Comparison of ENCODE assay signal across 39 cellular contexts in genomic region chr17:79165756-79166473, GRCh38.
"Had no signal": no experiment of that assay in that cellular context is flagged by ENCODE, and none has a peak within 500 bp of the region (broad histone marks: within the 10 kb centered on the region; RNA-seq: fewer than 3 reads in every experiment).

No MANE protein-coding gene starts in this region.

- DNase-seq: activated CD4-positive, alpha-beta memory T cell treated with anti-CD3 and anti-CD28 coated beads for 36 hours; activated CD4-positive, alpha-beta T cell treated with anti-CD3 and anti-CD28 coated beads for 1 hour; activated CD4-positive, alpha-beta T cell treated with anti-CD3 and anti-CD28 coated beads for 36 hours; activated CD4-positive, alpha-beta T cell treated with anti-CD3 and anti-CD28 coated beads for 48 hours; activated CD4-positive, alpha-beta T cell treated with anti-CD3 and anti-CD28 coated beads, Interleukin-2, amount 50 U/mL, for 1 hour; activated CD4-positive, alpha-beta T cell treated with anti-CD3 and anti-CD28 coated beads, Interleukin-2, amount 50 U/mL, for 4 hours; activated CD4-positive, CD25-positive, alpha-beta regulatory T cell; activated CD8-positive, alpha-beta memory T cell treated with anti-CD3 and anti-CD28 coated beads, Interleukin-2, amount 50 U/mL, for 4 hours; activated CD8-positive, alpha-beta T cell treated with anti-CD3 and anti-CD28 coated beads for 36 hours; activated effector memory CD4-positive, alpha-beta T cell treated with anti-CD3 and anti-CD28 coated beads, Interleukin-2, amount 50 U/mL, for 16 hours; activated gamma-delta T cell treated with Interleukin-2 at 50 U/mL for 16 hours; activated naive CD4-positive, alpha-beta T cell; activated naive CD4-positive, alpha-beta T cell treated with anti-CD3 and anti-CD28 coated beads for 36 hours; activated naive CD4-positive, alpha-beta T cell treated with anti-CD3 and anti-CD28 coated beads, Interleukin-2, amount 50 U/mL, for 16 hours; activated naive CD8-positive, alpha-beta T cell treated with anti-CD3 and anti-CD28 coated beads for 36 hours; activated T-cell treated with anti-CD3 and anti-CD28 coated beads for 4 hours; activated T-cell treated with anti-CD3 and anti-CD28 coated beads, Interleukin-2, amount 50 U/mL, for 1 hour; activated T-cell treated with anti-CD3 and anti-CD28 coated beads, Interleukin-2, amount 50 U/mL, for 4 hours; activated T-cell treated with anti-CD3 and anti-CD28 coated beads, Interleukin-2, amount 50 U/mL, for 72 hours; adrenal gland; amniotic stem cell; aorta; body of pancreas; brain microvascular endothelial cell; central memory CD4-positive, alpha-beta T cell; T-helper 1 cell; T-helper 2 cell; T-helper 9 cell had no signal

- H3K4me1 Mint-ChIP-seq: activated naive CD8-positive, alpha-beta T cell treated with anti-CD3 and anti-CD28 coated beads for 36 hours; activated T-helper 17 cell treated with anti-CD3 and anti-CD28 coated beads, Interleukin-2, amount 50 U/mL, for 72 hours had no signal

- H3K27me3 Mint-ChIP-seq: activated CD4-positive, alpha-beta memory T cell treated with anti-CD3 and anti-CD28 coated beads for 36 hours; activated CD4-positive, alpha-beta T cell treated with anti-CD3 and anti-CD28 coated beads for 36 hours; activated CD8-positive, alpha-beta T cell treated with anti-CD3 and anti-CD28 coated beads for 36 hours; activated naive CD8-positive, alpha-beta T cell treated with anti-CD3 and anti-CD28 coated beads for 36 hours had no signal

- H3K9me3 ChIP-seq: adrenal gland, body of pancreas, breast epithelium had no signal

- H3K36me3 ChIP-seq: adrenal gland, brain microvascular endothelial cell, breast epithelium had no signal

- H3K9me3 Mint-ChIP-seq: activated CD4-positive, alpha-beta memory T cell treated with anti-CD3 and anti-CD28 coated beads for 36 hours; activated CD8-positive, alpha-beta T cell treated with anti-CD3 and anti-CD28 coated beads for 36 hours; activated naive CD4-positive, alpha-beta T cell treated with anti-CD3 and anti-CD28 coated beads for 36 hours; activated naive CD4-positive, alpha-beta T cell treated with anti-CD3 and anti-CD28 coated beads, Interleukin-2, amount 50 U/mL, for 72 hours; activated naive CD8-positive, alpha-beta T cell treated with anti-CD3 and anti-CD28 coated beads for 36 hours; activated T-cell treated with anti-CD3 and anti-CD28 coated beads, Interleukin-2, amount 50 U/mL, for 4 hours; activated T-cell treated with anti-CD3 and anti-CD28 coated beads, Interleukin-2, amount 50 U/mL, for 72 hours; activated T-helper 1 cell treated with anti-CD3 and anti-CD28 coated beads, Interleukin-12 subunit alpha, Interleukin-12 subunit beta, Interleukin-2, Interleukin-4 antibody, amounts not matched to agents 30 ng/mL and 10 ng/mL and 1 ng/mL, durations not matched to agents 14 hours and 24 hours and 36 hours; activated T-helper 17 cell treated with anti-CD3 and anti-CD28 coated beads, Interleukin-2, amount 50 U/mL, for 72 hours; T-helper 1 cell treated with Interleukin-12 subunit alpha and Interleukin-12 subunit beta and Interleukin-4 antibody, amounts not matched to agents 30 μg/mL and 1 μg/mL, for 36 hours; T-helper 2 cell treated with Interferon-gamma antibody and Interleukin-4, amounts not matched to agents 5 μg/mL and 100 μg/mL, for 36 hours; WTC11 had no signal

- H3K4me3 Mint-ChIP-seq: activated CD4-positive, alpha-beta memory T cell treated with anti-CD3 and anti-CD28 coated beads for 36 hours; activated CD4-positive, alpha-beta T cell treated with anti-CD3 and anti-CD28 coated beads for 36 hours; activated CD8-positive, alpha-beta T cell treated with anti-CD3 and anti-CD28 coated beads for 36 hours; activated naive CD4-positive, alpha-beta T cell treated with anti-CD3 and anti-CD28 coated beads for 36 hours; activated naive CD8-positive, alpha-beta T cell treated with anti-CD3 and anti-CD28 coated beads for 36 hours; activated T-cell treated with anti-CD3 and anti-CD28 coated beads, Interleukin-2, amount 50 U/mL, for 4 hours; activated T-cell treated with anti-CD3 and anti-CD28 coated beads, Interleukin-2, amount 50 U/mL, for 72 hours; activated T-helper 1 cell treated with anti-CD3 and anti-CD28 coated beads, Interleukin-12 subunit alpha, Interleukin-12 subunit beta, Interleukin-2, Interleukin-4 antibody, amounts not matched to agents 30 ng/mL and 10 ng/mL and 1 ng/mL, durations not matched to agents 14 hours and 24 hours and 36 hours; activated T-helper 17 cell treated with anti-CD3 and anti-CD28 coated beads, Interleukin-2, amount 50 U/mL, for 72 hours; T-helper 1 cell treated with Interleukin-12 subunit alpha and Interleukin-12 subunit beta and Interleukin-4 antibody, amounts not matched to agents 30 μg/mL and 1 μg/mL, for 36 hours; T-helper 2 cell treated with Interferon-gamma antibody and Interleukin-4, amounts not matched to agents 5 μg/mL and 100 μg/mL, for 36 hours; WTC11 had no signal

- H3K36me3 Mint-ChIP-seq: activated CD4-positive, alpha-beta memory T cell treated with anti-CD3 and anti-CD28 coated beads for 36 hours; activated naive CD4-positive, alpha-beta T cell treated with anti-CD3 and anti-CD28 coated beads, Interleukin-2, amount 50 U/mL, for 72 hours; activated naive CD8-positive, alpha-beta T cell treated with anti-CD3 and anti-CD28 coated beads for 36 hours; WTC11 had no signal

- FAIRE-seq: astrocyte, TTC549 had no signal

- H3K4me1 ChIP-seq: adrenal gland, body of pancreas, breast epithelium had no signal

- H3K27ac Mint-ChIP-seq: activated CD4-positive, alpha-beta memory T cell treated with anti-CD3 and anti-CD28 coated beads for 36 hours; activated CD4-positive, alpha-beta T cell treated with anti-CD3 and anti-CD28 coated beads for 36 hours; activated CD8-positive, alpha-beta T cell treated with anti-CD3 and anti-CD28 coated beads for 36 hours; activated naive CD4-positive, alpha-beta T cell treated with anti-CD3 and anti-CD28 coated beads for 36 hours; activated naive CD8-positive, alpha-beta T cell treated with anti-CD3 and anti-CD28 coated beads for 36 hours; activated T-cell treated with anti-CD3 and anti-CD28 coated beads, Interleukin-2, amount 50 U/mL, for 72 hours; activated T-helper 1 cell treated with anti-CD3 and anti-CD28 coated beads, Interleukin-12 subunit alpha, Interleukin-12 subunit beta, Interleukin-2, Interleukin-4 antibody, amounts not matched to agents 30 ng/mL and 10 ng/mL and 1 ng/mL, durations not matched to agents 14 hours and 24 hours and 36 hours; activated T-helper 17 cell treated with anti-CD3 and anti-CD28 coated beads, Interleukin-2, amount 50 U/mL, for 72 hours; T-helper 1 cell treated with Interleukin-12 subunit alpha and Interleukin-12 subunit beta and Interleukin-4 antibody, amounts not matched to agents 30 μg/mL and 1 μg/mL, for 36 hours; T-helper 2 cell treated with Interferon-gamma antibody and Interleukin-4, amounts not matched to agents 5 μg/mL and 100 μg/mL, for 36 hours; WTC11 had no signal

- H3K4me3 ChIP-seq: adrenal gland, body of pancreas had no signal

- ATAC-seq: activated CD4-positive, alpha-beta T cell treated with anti-CD3 and anti-CD28 coated beads for 36 hours; activated CD4-positive, CD25-positive, alpha-beta regulatory T cell treated with anti-CD3 and anti-CD28 coated beads, Interleukin-2, amount 50 U/mL, for 24 hours; activated CD8-positive, alpha-beta T cell treated with anti-CD3 and anti-CD28 coated beads for 36 hours; activated naive CD4-positive, alpha-beta T cell treated with anti-CD3 and anti-CD28 coated beads, Interleukin-2, amount 50 U/mL, for 72 hours; activated T-cell treated with anti-CD3 and anti-CD28 coated beads, Interleukin-2, amount 50 U/mL, for 4 hours; activated T-cell treated with anti-CD3 and anti-CD28 coated beads, Interleukin-2, amount 50 U/mL, for 72 hours; activated T-helper 17 cell treated with anti-CD3 and anti-CD28 coated beads, Interleukin-2, amount 50 U/mL, for 72 hours; body of pancreas; WTC11 had no signal

- H3K27ac ChIP-seq: adrenal gland, body of pancreas, brain microvascular endothelial cell, breast epithelium, VCaP had no signal
